1 cellular context compared by ENCODE assay signal in the genomic region with DNA sequence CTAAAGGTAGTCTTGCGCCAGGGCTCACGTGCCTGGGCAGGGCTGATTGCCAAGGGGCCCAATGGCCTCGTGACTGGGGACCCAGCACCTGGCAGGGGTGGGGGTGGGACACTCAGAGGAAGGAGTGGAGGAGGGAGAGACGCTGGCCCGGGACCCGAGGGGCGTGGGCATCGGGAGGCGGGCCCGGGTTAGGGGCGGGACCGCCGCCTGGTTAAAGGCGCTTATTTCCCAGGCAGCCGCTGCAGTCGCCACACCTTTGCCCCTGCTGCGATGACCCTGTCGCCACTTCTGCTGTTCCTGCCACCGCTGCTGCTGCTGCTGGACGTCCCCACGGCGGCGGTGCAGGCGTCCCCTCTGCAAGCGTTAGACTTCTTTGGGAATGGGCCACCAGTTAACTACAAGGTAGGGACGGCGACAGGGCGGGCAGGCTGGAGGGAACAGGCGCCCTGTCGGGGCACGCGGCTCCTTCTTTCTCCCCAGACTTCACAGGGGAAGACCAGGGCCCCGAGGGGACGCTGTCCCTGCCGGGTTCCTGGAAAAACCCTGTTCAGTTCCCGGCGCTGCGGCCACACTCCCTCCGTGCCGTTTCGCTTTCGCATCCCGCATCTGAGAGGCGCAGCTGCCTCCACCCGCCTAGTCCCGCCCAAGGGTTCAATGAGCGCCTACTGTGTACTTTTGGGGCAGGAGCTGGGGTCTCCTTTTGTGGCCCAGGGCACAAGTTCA.
TF ChIP-seq lines count a peak whose summit lies in the region.

IFI30 (plus strand) TSS at position 242 of the 723 bp plus-strand sequence; CDS start at position 271, 29 bp downstream.

TF ChIP-seq in HepG2, 621 proteins besides CTCF, POLR2A, EP300 and RAD21 (continued from another document and continues in another):
- TF ChIP-seq, protein P1, sequence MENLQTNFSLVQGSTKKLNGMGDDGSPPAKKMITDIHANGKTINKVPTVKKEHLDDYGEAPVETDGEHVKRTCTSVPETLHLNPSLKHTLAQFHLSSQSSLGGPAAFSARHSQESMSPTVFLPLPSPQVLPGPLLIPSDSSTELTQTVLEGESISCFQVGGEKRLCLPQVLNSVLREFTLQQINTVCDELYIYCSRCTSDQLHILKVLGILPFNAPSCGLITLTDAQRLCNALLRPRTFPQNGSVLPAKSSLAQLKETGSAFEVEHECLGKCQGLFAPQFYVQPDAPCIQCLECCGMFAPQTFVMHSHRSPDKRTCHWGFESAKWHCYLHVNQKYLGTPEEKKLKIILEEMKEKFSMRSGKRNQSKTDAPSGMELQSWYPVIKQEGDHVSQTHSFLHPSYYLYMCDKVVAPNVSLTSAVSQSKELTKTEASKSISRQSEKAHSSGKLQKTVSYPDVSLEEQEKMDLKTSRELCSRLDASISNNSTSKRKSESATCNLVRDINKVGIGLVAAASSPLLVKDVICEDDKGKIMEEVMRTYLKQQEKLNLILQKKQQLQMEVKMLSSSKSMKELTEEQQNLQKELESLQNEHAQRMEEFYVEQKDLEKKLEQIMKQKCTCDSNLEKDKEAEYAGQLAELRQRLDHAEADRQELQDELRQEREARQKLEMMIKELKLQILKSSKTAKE (CRISPR knock-in tag; IDR thresholded peaks at IDR 0.05; ENCODE audit: borderline replicate concordance) = no peak; the same call in 1 of the 2 replicates
- TF ChIP-seq CHCHD3 (CRISPR knock-in tag; IDR thresholded peaks at IDR 0.05) (no peak), SIX1 (CRISPR knock-in tag; IDR thresholded peaks at IDR 0.05; ENCODE audit: borderline replicate concordance) (no peak), ATM (IDR thresholded peaks at IDR 0.05; ENCODE audit: borderline replicate concordance) (no peak), SMAD1 (CRISPR knock-in tag; IDR thresholded peaks at IDR 0.05; ENCODE audit: borderline replicate concordance, low read depth) (no peak), NAIF1 (CRISPR knock-in tag; IDR thresholded peaks at IDR 0.05; ENCODE audit: borderline replicate concordance) (no peak), ZNF704 (CRISPR knock-in tag; IDR thresholded peaks at IDR 0.05; ENCODE audit: borderline replicate concordance) (0 out of 2 replicates have a peak, but pooled peaks have one; percentile 79), ELF3 (CRISPR knock-in tag; IDR thresholded peaks at IDR 0.05) (peak; percentile 46; the same call in 1 of the 2 replicates), ZNF121 (CRISPR knock-in tag; IDR thresholded peaks at IDR 0.05) (0 out of 2 replicates have a peak, but pooled peaks have one; percentile 21), TEAD3 (CRISPR knock-in tag; optimal IDR thresholded peaks at IDR 0.05; ENCODE audit: borderline replicate concordance) (no peak), MEIS1 (CRISPR knock-in tag; IDR thresholded peaks at IDR 0.05; ENCODE audit: borderline replicate concordance) (0 out of 2 replicates have a peak, but pooled peaks have one; percentile 38), RARG (CRISPR knock-in tag; IDR thresholded peaks at IDR 0.05; ENCODE audit: low read depth) (0 out of 2 replicates have a peak, but pooled peaks have one; percentile 56), PREB (CRISPR knock-in tag; IDR thresholded peaks at IDR 0.05) (peak; percentile 14; the same call in 1 of the 2 replicates), TOPORS (CRISPR knock-in tag; IDR thresholded peaks at IDR 0.05) (no peak), CBX2 (IDR thresholded peaks at IDR 0.05; ENCODE audit: low read depth, low read length) (no peak), CBX2 (CRISPR knock-in tag; IDR thresholded peaks at IDR 0.05; ENCODE audit: low read depth) (no peak), AHR (CRISPR knock-in tag; IDR thresholded peaks at IDR 0.05) (no peak), CBFB (CRISPR knock-in tag; IDR thresholded peaks at IDR 0.05) (peak; percentile 52), ZNF776 (CRISPR knock-in tag; IDR thresholded peaks at IDR 0.05) (no peak), POLR2G (IDR thresholded peaks at IDR 0.05; ENCODE audit: low read depth, low read length) (peak; percentile 86), ZBTB8A (CRISPR knock-in tag; IDR thresholded peaks at IDR 0.05; ENCODE audit: borderline replicate concordance, low read depth) (no peak), RBM39 (IDR thresholded peaks at IDR 0.05; ENCODE audit: low read depth, low read length, poor library complexity, severe bottlenecking) (peak; percentile 88), ZNF782 (CRISPR knock-in tag; IDR thresholded peaks at IDR 0.05; ENCODE audit: borderline replicate concordance) (no peak), HOXA7 (CRISPR knock-in tag; IDR thresholded peaks at IDR 0.05) (no peak), ZNF124 (CRISPR knock-in tag; IDR thresholded peaks at IDR 0.05) (no peak), CENPT (CRISPR knock-in tag; IDR thresholded peaks at IDR 0.05; ENCODE audit: low read depth) (no peak)
- TF ChIP-seq, protein P2, sequence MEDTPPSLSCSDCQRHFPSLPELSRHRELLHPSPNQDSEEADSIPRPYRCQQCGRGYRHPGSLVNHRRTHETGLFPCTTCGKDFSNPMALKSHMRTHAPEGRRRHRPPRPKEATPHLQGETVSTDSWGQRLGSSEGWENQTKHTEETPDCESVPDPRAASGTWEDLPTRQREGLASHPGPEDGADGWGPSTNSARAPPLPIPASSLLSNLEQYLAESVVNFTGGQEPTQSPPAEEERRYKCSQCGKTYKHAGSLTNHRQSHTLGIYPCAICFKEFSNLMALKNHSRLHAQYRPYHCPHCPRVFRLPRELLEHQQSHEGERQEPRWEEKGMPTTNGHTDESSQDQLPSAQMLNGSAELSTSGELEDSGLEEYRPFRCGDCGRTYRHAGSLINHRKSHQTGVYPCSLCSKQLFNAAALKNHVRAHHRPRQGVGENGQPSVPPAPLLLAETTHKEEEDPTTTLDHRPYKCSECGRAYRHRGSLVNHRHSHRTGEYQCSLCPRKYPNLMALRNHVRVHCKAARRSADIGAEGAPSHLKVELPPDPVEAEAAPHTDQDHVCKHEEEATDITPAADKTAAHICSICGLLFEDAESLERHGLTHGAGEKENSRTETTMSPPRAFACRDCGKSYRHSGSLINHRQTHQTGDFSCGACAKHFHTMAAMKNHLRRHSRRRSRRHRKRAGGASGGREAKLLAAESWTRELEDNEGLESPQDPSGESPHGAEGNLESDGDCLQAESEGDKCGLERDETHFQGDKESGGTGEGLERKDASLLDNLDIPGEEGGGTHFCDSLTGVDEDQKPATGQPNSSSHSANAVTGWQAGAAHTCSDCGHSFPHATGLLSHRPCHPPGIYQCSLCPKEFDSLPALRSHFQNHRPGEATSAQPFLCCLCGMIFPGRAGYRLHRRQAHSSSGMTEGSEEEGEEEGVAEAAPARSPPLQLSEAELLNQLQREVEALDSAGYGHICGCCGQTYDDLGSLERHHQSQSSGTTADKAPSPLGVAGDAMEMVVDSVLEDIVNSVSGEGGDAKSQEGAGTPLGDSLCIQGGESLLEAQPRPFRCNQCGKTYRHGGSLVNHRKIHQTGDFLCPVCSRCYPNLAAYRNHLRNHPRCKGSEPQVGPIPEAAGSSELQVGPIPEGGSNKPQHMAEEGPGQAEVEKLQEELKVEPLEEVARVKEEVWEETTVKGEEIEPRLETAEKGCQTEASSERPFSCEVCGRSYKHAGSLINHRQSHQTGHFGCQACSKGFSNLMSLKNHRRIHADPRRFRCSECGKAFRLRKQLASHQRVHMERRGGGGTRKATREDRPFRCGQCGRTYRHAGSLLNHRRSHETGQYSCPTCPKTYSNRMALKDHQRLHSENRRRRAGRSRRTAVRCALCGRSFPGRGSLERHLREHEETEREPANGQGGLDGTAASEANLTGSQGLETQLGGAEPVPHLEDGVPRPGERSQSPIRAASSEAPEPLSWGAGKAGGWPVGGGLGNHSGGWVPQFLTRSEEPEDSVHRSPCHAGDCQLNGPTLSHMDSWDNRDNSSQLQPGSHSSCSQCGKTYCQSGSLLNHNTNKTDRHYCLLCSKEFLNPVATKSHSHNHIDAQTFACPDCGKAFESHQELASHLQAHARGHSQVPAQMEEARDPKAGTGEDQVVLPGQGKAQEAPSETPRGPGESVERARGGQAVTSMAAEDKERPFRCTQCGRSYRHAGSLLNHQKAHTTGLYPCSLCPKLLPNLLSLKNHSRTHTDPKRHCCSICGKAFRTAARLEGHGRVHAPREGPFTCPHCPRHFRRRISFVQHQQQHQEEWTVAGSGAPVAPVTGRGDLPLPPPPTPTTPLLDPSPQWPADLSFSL (CRISPR knock-in tag; IDR thresholded peaks at IDR 0.05) = no peak
- TF ChIP-seq, protein P3, sequence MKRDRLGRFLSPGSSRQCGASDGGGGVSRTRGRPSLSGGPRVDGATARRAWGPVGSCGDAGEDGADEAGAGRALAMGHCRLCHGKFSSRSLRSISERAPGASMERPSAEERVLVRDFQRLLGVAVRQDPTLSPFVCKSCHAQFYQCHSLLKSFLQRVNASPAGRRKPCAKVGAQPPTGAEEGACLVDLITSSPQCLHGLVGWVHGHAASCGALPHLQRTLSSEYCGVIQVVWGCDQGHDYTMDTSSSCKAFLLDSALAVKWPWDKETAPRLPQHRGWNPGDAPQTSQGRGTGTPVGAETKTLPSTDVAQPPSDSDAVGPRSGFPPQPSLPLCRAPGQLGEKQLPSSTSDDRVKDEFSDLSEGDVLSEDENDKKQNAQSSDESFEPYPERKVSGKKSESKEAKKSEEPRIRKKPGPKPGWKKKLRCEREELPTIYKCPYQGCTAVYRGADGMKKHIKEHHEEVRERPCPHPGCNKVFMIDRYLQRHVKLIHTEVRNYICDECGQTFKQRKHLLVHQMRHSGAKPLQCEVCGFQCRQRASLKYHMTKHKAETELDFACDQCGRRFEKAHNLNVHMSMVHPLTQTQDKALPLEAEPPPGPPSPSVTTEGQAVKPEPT (CRISPR knock-in tag; IDR thresholded peaks at IDR 0.05; ENCODE audit: low read depth) = peak; percentile 84
- TF ChIP-seq, protein P4, sequence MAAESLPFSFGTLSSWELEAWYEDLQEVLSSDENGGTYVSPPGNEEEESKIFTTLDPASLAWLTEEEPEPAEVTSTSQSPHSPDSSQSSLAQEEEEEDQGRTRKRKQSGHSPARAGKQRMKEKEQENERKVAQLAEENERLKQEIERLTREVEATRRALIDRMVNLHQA (CRISPR knock-in tag; IDR thresholded peaks at IDR 0.05) = no peak
- TF ChIP-seq, protein P5, sequence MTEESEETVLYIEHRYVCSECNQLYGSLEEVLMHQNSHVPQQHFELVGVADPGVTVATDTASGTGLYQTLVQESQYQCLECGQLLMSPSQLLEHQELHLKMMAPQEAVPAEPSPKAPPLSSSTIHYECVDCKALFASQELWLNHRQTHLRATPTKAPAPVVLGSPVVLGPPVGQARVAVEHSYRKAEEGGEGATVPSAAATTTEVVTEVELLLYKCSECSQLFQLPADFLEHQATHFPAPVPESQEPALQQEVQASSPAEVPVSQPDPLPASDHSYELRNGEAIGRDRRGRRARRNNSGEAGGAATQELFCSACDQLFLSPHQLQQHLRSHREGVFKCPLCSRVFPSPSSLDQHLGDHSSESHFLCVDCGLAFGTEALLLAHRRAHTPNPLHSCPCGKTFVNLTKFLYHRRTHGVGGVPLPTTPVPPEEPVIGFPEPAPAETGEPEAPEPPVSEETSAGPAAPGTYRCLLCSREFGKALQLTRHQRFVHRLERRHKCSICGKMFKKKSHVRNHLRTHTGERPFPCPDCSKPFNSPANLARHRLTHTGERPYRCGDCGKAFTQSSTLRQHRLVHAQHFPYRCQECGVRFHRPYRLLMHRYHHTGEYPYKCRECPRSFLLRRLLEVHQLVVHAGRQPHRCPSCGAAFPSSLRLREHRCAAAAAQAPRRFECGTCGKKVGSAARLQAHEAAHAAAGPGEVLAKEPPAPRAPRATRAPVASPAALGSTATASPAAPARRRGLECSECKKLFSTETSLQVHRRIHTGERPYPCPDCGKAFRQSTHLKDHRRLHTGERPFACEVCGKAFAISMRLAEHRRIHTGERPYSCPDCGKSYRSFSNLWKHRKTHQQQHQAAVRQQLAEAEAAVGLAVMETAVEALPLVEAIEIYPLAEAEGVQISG (CRISPR knock-in tag; IDR thresholded peaks at IDR 0.05) = peak; percentile 40
- TF ChIP-seq, protein P6, sequence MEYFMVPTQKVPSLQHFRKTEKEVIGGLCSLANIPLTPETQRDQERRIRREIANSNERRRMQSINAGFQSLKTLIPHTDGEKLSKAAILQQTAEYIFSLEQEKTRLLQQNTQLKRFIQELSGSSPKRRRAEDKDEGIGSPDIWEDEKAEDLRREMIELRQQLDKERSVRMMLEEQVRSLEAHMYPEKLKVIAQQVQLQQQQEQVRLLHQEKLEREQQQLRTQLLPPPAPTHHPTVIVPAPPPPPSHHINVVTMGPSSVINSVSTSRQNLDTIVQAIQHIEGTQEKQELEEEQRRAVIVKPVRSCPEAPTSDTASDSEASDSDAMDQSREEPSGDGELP (IDR thresholded peaks at IDR 0.05; ENCODE audit: borderline replicate concordance, low read depth) = peak; percentile 33; the same call in 1 of the 2 replicates
